In the genomic region with DNA sequence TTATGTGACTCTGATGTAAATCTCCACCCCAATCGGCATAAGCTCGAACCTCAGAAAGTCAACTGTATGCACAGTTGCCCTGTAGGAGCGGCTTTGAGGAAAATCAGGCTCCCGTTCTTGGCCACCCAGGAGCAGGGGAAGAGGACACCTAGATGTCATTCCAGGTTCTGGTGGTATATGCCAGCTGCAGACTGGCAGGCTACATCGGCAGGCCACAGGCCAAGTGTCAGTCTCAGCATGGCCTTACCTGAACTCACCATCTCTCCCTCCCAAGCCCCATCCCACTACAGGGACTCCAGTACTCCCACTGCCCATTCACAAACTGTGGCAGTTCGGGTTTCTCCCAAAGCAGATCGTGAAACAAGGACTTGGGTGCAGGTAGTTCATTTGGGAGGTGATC, we compare ENCODE assay signal across 25 cellular contexts.
"Had no signal": no experiment of that assay in that cellular context is flagged by ENCODE, and none has a peak within 500 bp of the region (broad histone marks: within the 10 kb centered on the region; RNA-seq: fewer than 3 reads in every experiment).

No MANE protein-coding gene starts in this region.

- H3K9me3 ChIP-seq: neutrophil, pancreas, prostate gland, right lobe of liver, sigmoid colon, stomach, thoracic aorta, thyroid gland, tibial nerve, upper lobe of left lung, vagina had no signal

- ATAC-seq: natural killer cell treated with Interleukin-12 subunit alpha and Interleukin-12 subunit beta and Interleukin-15 and Interleukin-18, amount 100 ng/mL, for 72 hours; pancreas; right cardiac atrium; right lobe of liver; stimulated activated effector memory CD8-positive, alpha-beta T cell treated with anti-CD3 and anti-CD28 coated beads, Interleukin-12 subunit alpha, Interleukin-12 subunit beta, amount 100 ng/mL, for 72 hours; stimulated activated naive B cell treated with anti-CD40 and anti-IgM and Interleukin-4, amounts not matched to agents 10 μg/mL and 1 μg/mL and 100 μg/mL, for 72 hours had no signal

- H3K36me3 ChIP-seq: neutrophil, pancreas, prostate gland, right lobe of liver, sigmoid colon, stomach, thoracic aorta, thyroid gland, tibial nerve, upper lobe of left lung, vagina had no signal

- H3K27ac ChIP-seq: neutrophil, pancreas, prostate gland, right lobe of liver, sigmoid colon, stomach, thoracic aorta, thyroid gland, tibial nerve, upper lobe of left lung, vagina had no signal

- H3K27me3 ChIP-seq: neutrophil, right lobe of liver, sigmoid colon, stomach, thyroid gland, tibial nerve, upper lobe of left lung, vagina had no signal

- DNase-seq: nephron progenitor cell; nucleus accumbens; pancreas; retina; right cardiac atrium; right lobe of liver; sigmoid colon; small intestine; stimulated activated CD4-positive, alpha-beta T cell treated with anti-CD3 and anti-CD28 coated beads, Interleukin-15, amount 100 ng/mL, for 24 hours; stimulated activated CD4-positive, alpha-beta T cell treated with anti-CD3 and anti-CD28 coated beads, Interleukin-2, amount 100 ng/mL, for 24 hours; stimulated activated CD4-positive, alpha-beta T cell treated with anti-CD3 and anti-CD28 coated beads, Interleukin-2, amount 100 ng/mL, for 48 hours; stimulated activated CD4-positive, alpha-beta T cell treated with anti-CD3 and anti-CD28 coated beads, Interleukin-4, amount 100 ng/mL, for 24 hours; stimulated activated naive B cell treated with anti-CD40 and anti-IgM and Interleukin-4, amounts not matched to agents 10 μg/mL and 1 μg/mL and 100 μg/mL, for 72 hours; stimulated activated naive CD4-positive, alpha-beta T cell treated with Interleukin-2 at 50 U/mL for 16 hours; stomach; thyroid gland; upper lobe of left lung had no signal

- H3K4me1 ChIP-seq: pancreas, prostate gland, right lobe of liver, sigmoid colon, stomach, tibial nerve, upper lobe of left lung, vagina had no signal

- H3K4me3 ChIP-seq: pancreas, prostate gland, right lobe of liver, sigmoid colon, stomach, thoracic aorta, thyroid gland, tibial nerve, upper lobe of left lung, vagina had no signal

- FAIRE-seq: pancreas, small intestine, urothelium cell line had no signal
